ENCODE assay signal across 1 cellular context in the genomic region with DNA sequence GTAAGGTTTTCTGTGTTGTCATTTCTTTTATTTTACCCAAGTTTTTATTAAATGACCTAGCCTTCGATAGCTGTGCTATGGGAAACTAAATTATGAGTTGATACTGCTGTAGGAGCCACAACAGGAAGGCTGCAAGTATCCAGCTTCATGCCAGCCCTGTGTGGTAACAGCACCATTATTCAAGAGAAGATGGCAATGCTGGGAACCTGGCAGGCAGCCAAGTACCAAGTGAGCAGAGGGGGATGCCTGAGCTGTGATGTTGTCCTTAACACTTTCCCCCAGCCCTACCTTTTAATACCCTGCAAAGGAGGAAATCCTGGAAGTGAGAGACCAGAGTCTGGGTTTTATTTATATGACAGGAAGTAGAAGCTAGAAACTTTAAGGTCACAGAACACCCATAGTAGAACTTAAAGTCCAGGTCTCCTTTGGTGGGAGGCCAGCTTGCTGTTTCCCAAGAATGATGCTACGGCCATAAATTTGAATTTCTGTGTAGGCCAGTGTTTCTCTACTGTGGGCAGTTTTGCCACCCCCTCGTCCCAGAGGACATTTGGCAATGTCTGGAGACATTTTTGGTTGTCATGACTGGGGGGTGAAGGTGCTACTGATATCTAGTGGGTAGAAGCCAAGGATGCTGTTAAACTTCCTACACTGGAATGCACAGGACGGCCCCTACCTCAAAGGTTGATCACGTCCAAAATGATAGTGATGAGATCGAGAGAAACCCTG.
TF ChIP-seq lines count a peak whose summit lies in the region.

No MANE protein-coding gene starts in this region.

TF ChIP-seq in WTC11, 78 proteins besides CTCF, POLR2A, EP300 and RAD21 (continued from another document):
- TF ChIP-seq, protein P1, sequence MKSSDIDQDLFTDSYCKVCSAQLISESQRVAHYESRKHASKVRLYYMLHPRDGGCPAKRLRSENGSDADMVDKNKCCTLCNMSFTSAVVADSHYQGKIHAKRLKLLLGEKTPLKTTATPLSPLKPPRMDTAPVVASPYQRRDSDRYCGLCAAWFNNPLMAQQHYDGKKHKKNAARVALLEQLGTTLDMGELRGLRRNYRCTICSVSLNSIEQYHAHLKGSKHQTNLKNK (CRISPR knock-in tag; IDR thresholded peaks at IDR 0.05) = no peak
- no peak for TF ChIP-seq TEAD1 (CRISPR knock-in tag; IDR thresholded peaks at IDR 0.05)
- TF ChIP-seq NR1H2 (CRISPR knock-in tag; IDR thresholded peaks at IDR 0.05) = no peak
